Comparison of ENCODE assay signal across 18 cellular contexts in the genomic region with DNA sequence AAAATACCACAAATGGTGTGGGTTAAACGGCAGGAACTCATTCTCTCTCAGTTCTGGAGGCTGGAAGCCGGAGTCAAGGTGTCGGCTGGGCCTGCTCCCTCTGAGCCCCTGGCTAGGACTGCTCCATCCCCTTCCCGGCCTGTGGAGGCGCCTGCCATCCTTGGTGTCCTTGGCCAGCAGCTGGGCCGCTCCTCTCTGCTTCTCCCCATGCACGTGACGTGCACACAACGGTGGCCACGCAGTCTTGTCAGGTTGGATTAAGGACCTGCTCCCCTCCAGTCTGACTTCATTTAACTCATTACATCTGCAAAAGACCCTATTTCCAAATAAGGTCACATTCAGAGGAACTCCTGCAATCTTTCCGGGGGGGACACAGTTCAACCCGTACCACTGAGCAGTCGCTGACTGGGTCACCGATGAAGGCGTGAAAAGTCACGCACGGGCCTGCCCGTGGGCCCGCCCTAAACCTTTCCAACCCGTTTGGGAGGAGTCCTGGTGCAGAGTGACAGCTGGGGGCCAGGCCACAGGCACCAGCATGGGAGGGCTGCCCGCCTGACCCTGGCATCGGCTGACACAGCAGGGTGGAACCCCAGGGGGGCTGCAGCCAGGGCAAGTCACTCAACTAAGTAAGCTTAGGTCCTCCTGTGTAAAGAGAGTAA.
"Had no signal": no experiment of that assay in that cellular context is flagged by ENCODE, and none has a peak within 500 bp of the region (broad histone marks: within the 10 kb centered on the region; RNA-seq: fewer than 3 reads in every experiment).

No MANE protein-coding gene starts in this region.

- H3K4me1 ChIP-seq: colonic mucosa, gastroesophageal sphincter, left ventricle myocardium inferior, transverse colon had no signal

- ATAC-seq: gastroesophageal sphincter, T-cell had no signal

- H3K4me3 Mint-ChIP-seq: activated B cell treated with CpG ODN at 0.5 μM for 24 hours; activated CD4-positive, alpha-beta memory T cell treated with anti-CD3 and anti-CD28 coated beads for 36 hours; activated naive CD4-positive, alpha-beta T cell treated with anti-CD3 and anti-CD28 coated beads, Interleukin-2, amount 10 ng/mL, durations not matched to agents 7 days and 5 days; activated T-cell treated with anti-CD3 and anti-CD28 coated beads, Interleukin-2, amount 50 U/mL, for 24 hours; stimulated activated naive CD8-positive, alpha-beta T cell treated with anti-CD3 and anti-CD28 coated beads, Interleukin-15, Interleukin-2, amounts not matched to agents 100 ng/mL and 50 ng/mL, for 24 hours; T-cell had no signal

- H3K36me3 ChIP-seq: brain microvascular endothelial cell, colonic mucosa, gastroesophageal sphincter, heart left ventricle, left ventricle myocardium inferior, neutrophil, transverse colon had no signal

- H3K4me3 ChIP-seq: colonic mucosa, gastroesophageal sphincter, heart left ventricle, left ventricle myocardium inferior, transverse colon had no signal

- H3K36me3 Mint-ChIP-seq: activated CD4-positive, alpha-beta memory T cell treated with anti-CD3 and anti-CD28 coated beads for 36 hours; activated naive CD4-positive, alpha-beta T cell treated with anti-CD3 and anti-CD28 coated beads, Interleukin-2, amount 10 ng/mL, durations not matched to agents 7 days and 5 days; T-cell had no signal

- DNase-seq: activated B cell treated with CpG ODN at 0.5 μM for 24 hours; activated CD4-positive, alpha-beta memory T cell treated with anti-CD3 and anti-CD28 coated beads for 36 hours; activated CD4-positive, alpha-beta T cell treated with anti-CD3 and anti-CD28 coated beads for 4 hours; activated naive CD4-positive, alpha-beta T cell treated with anti-CD3 and anti-CD28 coated beads, Interleukin-2, amount 10 ng/mL, durations not matched to agents 7 days and 5 days; activated T-cell treated with anti-CD3 and anti-CD28 coated beads, Interleukin-2, amount 50 U/mL, for 24 hours; brain microvascular endothelial cell; central memory CD4-positive, alpha-beta T cell; colonic mucosa; heart left ventricle; left ventricle myocardium inferior; posterior cingulate gyrus; stimulated activated CD4-positive, alpha-beta T cell treated with anti-CD3 and anti-CD28 coated beads, Interleukin-2, amount 100 ng/mL, for 24 hours; T-cell; transverse colon had no signal

- H3K27ac ChIP-seq: brain microvascular endothelial cell, colonic mucosa, gastroesophageal sphincter, heart left ventricle, left ventricle myocardium inferior, neutrophil, transverse colon had no signal

- H3K4me1 Mint-ChIP-seq: activated B cell treated with CpG ODN at 0.5 μM for 24 hours; activated naive CD4-positive, alpha-beta T cell treated with anti-CD3 and anti-CD28 coated beads, Interleukin-2, amount 10 ng/mL, durations not matched to agents 7 days and 5 days; T-cell had no signal

- H3K9me3 Mint-ChIP-seq: activated B cell treated with CpG ODN at 0.5 μM for 24 hours; activated CD4-positive, alpha-beta memory T cell treated with anti-CD3 and anti-CD28 coated beads for 36 hours; activated naive CD4-positive, alpha-beta T cell treated with anti-CD3 and anti-CD28 coated beads, Interleukin-2, amount 10 ng/mL, durations not matched to agents 7 days and 5 days; activated T-cell treated with anti-CD3 and anti-CD28 coated beads, Interleukin-2, amount 50 U/mL, for 24 hours; activated T-helper 2 cell treated with anti-CD3 and anti-CD28 coated beads, Interferon-gamma antibody, Interleukin-2, Interleukin-4, amounts not matched to agents 10 μg/mL and 5 μg/mL and 100 μg/mL, durations not matched to agents 14 hours and 24 hours and 36 hours; stimulated activated naive CD8-positive, alpha-beta T cell treated with anti-CD3 and anti-CD28 coated beads, Interleukin-15, Interleukin-2, amounts not matched to agents 100 ng/mL and 50 ng/mL, for 24 hours; T-cell had no signal

- H3K27ac Mint-ChIP-seq: activated B cell treated with CpG ODN at 0.5 μM for 24 hours; activated CD4-positive, alpha-beta memory T cell treated with anti-CD3 and anti-CD28 coated beads for 36 hours; activated naive CD4-positive, alpha-beta T cell treated with anti-CD3 and anti-CD28 coated beads, Interleukin-2, amount 10 ng/mL, durations not matched to agents 7 days and 5 days; activated T-cell treated with anti-CD3 and anti-CD28 coated beads, Interleukin-2, amount 50 U/mL, for 24 hours; activated T-helper 2 cell treated with anti-CD3 and anti-CD28 coated beads, Interferon-gamma antibody, Interleukin-2, Interleukin-4, amounts not matched to agents 10 μg/mL and 5 μg/mL and 100 μg/mL, durations not matched to agents 14 hours and 24 hours and 36 hours; stimulated activated naive CD8-positive, alpha-beta T cell treated with anti-CD3 and anti-CD28 coated beads, Interleukin-15, Interleukin-2, amounts not matched to agents 100 ng/mL and 50 ng/mL, for 24 hours; T-cell had no signal

- H3K27me3 Mint-ChIP-seq: activated T-cell treated with anti-CD3 and anti-CD28 coated beads, Interleukin-2, amount 50 U/mL, for 24 hours had no signal

- H3K27me3 ChIP-seq: brain microvascular endothelial cell, colonic mucosa, neutrophil, transverse colon had no signal

- H3K9me3 ChIP-seq: colonic mucosa, gastroesophageal sphincter, heart left ventricle, left ventricle myocardium inferior, neutrophil, transverse colon had no signal
